16 cellular contexts compared by ENCODE assay signal in the genomic region with DNA sequence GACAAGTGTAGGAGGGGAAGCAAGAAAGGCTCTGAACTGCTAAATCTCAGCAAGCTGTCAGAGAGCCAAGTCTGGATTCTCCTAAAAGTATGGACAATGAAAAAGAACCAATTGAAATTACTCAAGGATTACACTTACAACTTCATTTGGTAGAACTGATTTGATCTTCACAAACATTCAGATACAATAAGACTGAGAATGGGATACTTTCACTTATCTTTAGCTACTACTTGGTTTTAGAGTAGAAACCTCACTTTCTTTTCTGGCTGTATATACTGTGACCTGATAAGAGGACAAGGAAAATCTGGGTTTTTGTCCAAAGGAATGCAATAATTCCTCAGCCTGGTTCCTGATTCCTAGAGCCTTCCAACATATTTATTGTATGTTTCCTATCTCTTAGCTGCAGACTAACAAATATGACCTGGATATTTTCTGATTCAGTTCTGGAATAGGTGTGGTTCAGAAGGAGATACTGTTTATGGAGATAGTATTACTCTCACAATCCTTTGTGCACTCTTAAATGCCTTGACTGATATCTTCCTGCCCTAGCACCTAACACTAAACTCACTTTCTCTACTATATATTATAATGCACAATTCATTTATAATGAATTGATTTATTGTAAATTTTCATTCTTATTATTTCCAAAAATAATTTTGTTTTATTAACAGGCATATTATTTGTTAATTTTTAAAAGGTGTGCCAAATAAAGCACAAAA. TPM values are rescaled to one million over a fixed set of nuclear protein-coding genes. Genes with fewer than 3 reads are reported as not detected.
DNase-seq lines count a peak whose midpoint lies in the region; ATAC-seq and TF ChIP-seq lines count a peak whose summit lies in the region.
"Had no signal": no experiment of that assay in that cellular context is flagged by ENCODE, and none has a peak within 500 bp of the region (broad histone marks: within the 10 kb centered on the region; RNA-seq: fewer than 3 reads in every experiment).

No MANE protein-coding gene starts in this region.

- in situ Hi-C loops in brain microvascular endothelial cell (cut with HindIII; ENCODE audit: low pct_ligation_motif_present, low sequenced_read_pairs): no loop called here

- H3K27me3 ChIP-seq in HUES48 (ENCODE audit: control insufficient read depth, insufficient read depth, low read length) (no peaks in the 10 kb centered on the region), brain microvascular endothelial cell (replicated peaks) (no peaks in the 10 kb centered on the region)
- H3K27me3 ChIP-seq: BE2C, esophagus squamous epithelium had no signal

- no peaks in the 10 kb centered on the region for H3K27me3 Mint-ChIP-seq in Calu3 (ENCODE audit: unreplicated experiment)
- H3K27me3 Mint-ChIP-seq in osteocyte (ENCODE audit: unreplicated experiment): no peaks in the 10 kb centered on the region
- H3K27me3 Mint-ChIP-seq in effector memory CD8-positive, alpha-beta T cell: no peaks in the 10 kb centered on the region

- intact Hi-C loops in Calu3 (cut with micrococcal nuclease; ENCODE audit: unreplicated experiment): no loop called here

- H3K4me3 Mint-ChIP-seq in Calu3 (ENCODE audit: low read depth, unreplicated experiment) (peak overlapping the region; percentile 19), osteocyte (ENCODE audit: unreplicated experiment) (no peak overlapping the region)
- no peak overlapping the region for H3K4me3 Mint-ChIP-seq in effector memory CD8-positive, alpha-beta T cell

- no TSS peak for BruUV-seq in Calu3 (replicated peaks; lab: Mats Ljungman, UMichigan)

- H3K4me1 ChIP-seq in HUES48 (ENCODE audit: control insufficient read depth, insufficient read depth, low read length): peaks cover 45% of the 10 kb centered on the region
- peaks cover 14% of the 10 kb centered on the region for H3K4me1 ChIP-seq in mesodermal cell (ENCODE audit: control insufficient read depth, insufficient read depth, low read length, poor library complexity, severe bottlenecking)
- H3K4me1 ChIP-seq: BE2C, psoas muscle had no signal

- H3K9me3 Mint-ChIP-seq in Calu3 (ENCODE audit: low read depth, unreplicated experiment) (no peaks in the 10 kb centered on the region), osteocyte (ENCODE audit: unreplicated experiment) (no peaks in the 10 kb centered on the region)
- H3K9me3 Mint-ChIP-seq in effector memory CD8-positive, alpha-beta T cell: peaks cover 8 to 9% of the 10 kb centered on the region in 2 donors

- ATAC-seq in HG03196 (IDR thresholded peaks at IDR 0.05; ENCODE audit: unreplicated experiment): no peak
- ATAC-seq in effector memory CD8-positive, alpha-beta T cell (replicated peaks): no peak
- ATAC-seq: left cardiac atrium, psoas muscle had no signal

- H3K9me3 ChIP-seq in HUES48 (ENCODE audit: control insufficient read depth, insufficient read depth, low read length) (no peaks in the 10 kb centered on the region), mesodermal cell (ENCODE audit: control insufficient read depth, low read length) (no peaks in the 10 kb centered on the region)
- H3K9me3 ChIP-seq: BE2C, esophagus squamous epithelium, psoas muscle had no signal

- H3K36me3 ChIP-seq in HUES48 (ENCODE audit: control insufficient read depth, insufficient read depth, low read length): no peaks in the 10 kb centered on the region
- H3K36me3 ChIP-seq in brain microvascular endothelial cell (replicated peaks): no peaks in the 10 kb centered on the region
- peaks cover 2% of the 10 kb centered on the region for H3K36me3 ChIP-seq in mesodermal cell (ENCODE audit: control insufficient read depth, insufficient read depth, low read length)
- H3K36me3 ChIP-seq: BE2C, esophagus squamous epithelium had no signal

- no peak overlapping the region for H3K9ac ChIP-seq in HUES48 (ENCODE audit: low read depth, low read length)

- H3K4me3 ChIP-seq in HUES48 (ENCODE audit: low read depth, low read length) (no peak overlapping the region), brain microvascular endothelial cell (ENCODE audit: low read depth, low read length) (no peak overlapping the region), mesodermal cell (ENCODE audit: extremely low read depth, insufficient read depth, low read length, poor library complexity, severe bottlenecking) (no peak overlapping the region)
- H3K4me3 ChIP-seq: psoas muscle had no signal

- H3K4me1 Mint-ChIP-seq in Calu3 (ENCODE audit: low read depth, unreplicated experiment): peaks cover 13% of the 10 kb centered on the region
- peaks cover 12% of the 10 kb centered on the region for H3K4me1 Mint-ChIP-seq in osteocyte (ENCODE audit: unreplicated experiment)
- H3K4me1 Mint-ChIP-seq in effector memory CD8-positive, alpha-beta T cell (ENCODE audit: low read depth in 2 of 2): no peaks in the 10 kb centered on the region

- TF ChIP-seq CTCF in Calu3 (IDR thresholded peaks at IDR 0.05; ENCODE audit: unreplicated experiment) (no peak), brain microvascular endothelial cell (IDR thresholded peaks at IDR 0.05; ENCODE audit: low read depth, low read length, missing control alignments) (no peak), osteocyte (IDR thresholded peaks at IDR 0.05) (no peak)

- peak overlapping the region; percentile 65 for H3K27ac ChIP-seq in HUES48 (ENCODE audit: low read depth, low read length)
- peak overlapping the region; percentile 3 for H3K27ac ChIP-seq in brain microvascular endothelial cell
- H3K27ac ChIP-seq in mesodermal cell (ENCODE audit: low read depth, low read length, severe bottlenecking): peak overlapping the region; percentile 65
- H3K27ac ChIP-seq: psoas muscle had no signal

- H3K27ac Mint-ChIP-seq in Calu3 (ENCODE audit: unreplicated experiment) (no peak overlapping the region), osteocyte (ENCODE audit: unreplicated experiment) (no peak overlapping the region)
- H3K27ac Mint-ChIP-seq in effector memory CD8-positive, alpha-beta T cell: no peak overlapping the region

- H3K36me3 Mint-ChIP-seq in Calu3 (ENCODE audit: insufficient read depth, unreplicated experiment) (no peaks in the 10 kb centered on the region), osteocyte (ENCODE audit: unreplicated experiment) (no peaks in the 10 kb centered on the region)
- H3K36me3 Mint-ChIP-seq in effector memory CD8-positive, alpha-beta T cell (ENCODE audit: insufficient read depth): no peaks in the 10 kb centered on the region

- CTCF ChIA-PET in Calu3 (lab: Charles Lee): no interaction called here

- no peak for DNase-seq in Calu3
- no peak for DNase-seq in brain microvascular endothelial cell
- no peak for DNase-seq in 8988T
- no peak for DNase-seq in osteocyte (ENCODE audit: extremely low spot score, unreplicated experiment)
- DNase-seq in effector memory CD8-positive, alpha-beta T cell: no peak
- DNase-seq: activated CD4-positive, alpha-beta T cell treated with anti-CD3 and anti-CD28 coated beads, Interleukin-2, amount 50 U/mL, for 48 hours; amygdala; BE2C; esophagus squamous epithelium; left cardiac atrium; NCI-H187; psoas muscle; stimulated activated CD4-positive, alpha-beta T cell treated with anti-CD3 and anti-CD28 coated beads, Interleukin-12 subunit alpha, Interleukin-12 subunit beta, amount 100 ng/mL, for 4 hours had no signal

RNA-seq across cellular contexts. Expression of gene SEMA3A, which starts 7.3 kb away (rescaled TPM):
- 20.2 and 24.3 TPM in 2 replicates for total RNA-seq in Calu3 (2022)
- polyA plus RNA-seq in mesodermal cell (2013, experiment 1 of 2): 23.8 TPM
- 28.5 TPM for polyA plus RNA-seq in mesodermal cell (2013, experiment 2 of 2)
- 2.4 and 3.7 TPM in 2 replicates for total RNA-seq in osteocyte

Comparison
In these comparisons a context has a peak if more than half of its experiments do, and no peak if none do; other contexts are left out.
1. H3K27ac ChIP-seq: peak in every context shown above with its lines; median percentile 65 in HUES48; 65 in mesodermal cell; 3 in brain microvascular endothelial cell.